ENCODE assay signal across 25 cellular contexts in genomic region chr18:74078257-74078656, GRCh38.
"Had no signal": no experiment of that assay in that cellular context is flagged by ENCODE, and none has a peak within 500 bp of the region (broad histone marks: within the 10 kb centered on the region; RNA-seq: fewer than 3 reads in every experiment).

No MANE protein-coding gene starts in this region.

- H3K9me3 ChIP-seq: esophagus squamous epithelium, gastrocnemius medialis, heart right ventricle, left lung, lower lobe of right lung, mucosa of descending colon had no signal

- H3K9me3 Mint-ChIP-seq: effector memory CD8-positive, alpha-beta T cell; endodermal cell; mesothelial cell of epicardium; naive thymus-derived CD4-positive, alpha-beta T cell had no signal

- H3K4me3 Mint-ChIP-seq: effector memory CD8-positive, alpha-beta T cell; endodermal cell; mesothelial cell of epicardium; naive thymus-derived CD4-positive, alpha-beta T cell had no signal

- H3K27me3 Mint-ChIP-seq: naive thymus-derived CD4-positive, alpha-beta T cell had no signal

- H3K27ac ChIP-seq: coronary artery, dorsolateral prefrontal cortex, epithelial cell of prostate, esophagus squamous epithelium, gastrocnemius medialis, heart right ventricle, left lung, lower lobe of right lung had no signal

- H3K4me3 ChIP-seq: coronary artery, dorsolateral prefrontal cortex, esophagus squamous epithelium, gastrocnemius medialis, heart right ventricle, left lung, lower lobe of right lung, mucosa of descending colon had no signal

- H3K27me3 ChIP-seq: dorsolateral prefrontal cortex, esophagus squamous epithelium, gastrocnemius medialis, heart right ventricle, left lung had no signal

- H3K36me3 Mint-ChIP-seq: mesothelial cell of epicardium; naive thymus-derived CD4-positive, alpha-beta T cell had no signal

- H3K4me1 ChIP-seq: esophagus squamous epithelium, gastrocnemius medialis, left lung, lower lobe of right lung had no signal

- H3K36me3 ChIP-seq: esophagus squamous epithelium, gastrocnemius medialis, heart right ventricle, left lung, lower lobe of right lung had no signal

- H3K27ac Mint-ChIP-seq: effector memory CD8-positive, alpha-beta T cell; endodermal cell; mesothelial cell of epicardium; naive thymus-derived CD4-positive, alpha-beta T cell had no signal

- DNase-seq: dermis blood vessel endothelial cell; dorsolateral prefrontal cortex; effector CD8-positive, alpha-beta T cell; effector memory CD8-positive, alpha-beta T cell; endodermal cell; erythroblast; esophagus squamous epithelium; foreskin fibroblast; foreskin melanocyte; gastrocnemius medialis; glutamatergic neuron; head of caudate nucleus; heart right ventricle; hippocampal formation; left cardiac atrium; left lung; left ventricle myocardium superior; lower lobe of right lung; mesenchymal stem cell; mucosa of descending colon; naive thymus-derived CD4-positive, alpha-beta T cell had no signal

- ATAC-seq: effector memory CD8-positive, alpha-beta T cell; esophagus mucosa; gastrocnemius medialis; heart right ventricle; left cardiac atrium; left lung; left ventricle myocardium superior; lower lobe of right lung; mucosa of descending colon; naive thymus-derived CD4-positive, alpha-beta T cell had no signal
